Comparison of ENCODE assay signal across 8 cellular contexts in the genomic region with DNA sequence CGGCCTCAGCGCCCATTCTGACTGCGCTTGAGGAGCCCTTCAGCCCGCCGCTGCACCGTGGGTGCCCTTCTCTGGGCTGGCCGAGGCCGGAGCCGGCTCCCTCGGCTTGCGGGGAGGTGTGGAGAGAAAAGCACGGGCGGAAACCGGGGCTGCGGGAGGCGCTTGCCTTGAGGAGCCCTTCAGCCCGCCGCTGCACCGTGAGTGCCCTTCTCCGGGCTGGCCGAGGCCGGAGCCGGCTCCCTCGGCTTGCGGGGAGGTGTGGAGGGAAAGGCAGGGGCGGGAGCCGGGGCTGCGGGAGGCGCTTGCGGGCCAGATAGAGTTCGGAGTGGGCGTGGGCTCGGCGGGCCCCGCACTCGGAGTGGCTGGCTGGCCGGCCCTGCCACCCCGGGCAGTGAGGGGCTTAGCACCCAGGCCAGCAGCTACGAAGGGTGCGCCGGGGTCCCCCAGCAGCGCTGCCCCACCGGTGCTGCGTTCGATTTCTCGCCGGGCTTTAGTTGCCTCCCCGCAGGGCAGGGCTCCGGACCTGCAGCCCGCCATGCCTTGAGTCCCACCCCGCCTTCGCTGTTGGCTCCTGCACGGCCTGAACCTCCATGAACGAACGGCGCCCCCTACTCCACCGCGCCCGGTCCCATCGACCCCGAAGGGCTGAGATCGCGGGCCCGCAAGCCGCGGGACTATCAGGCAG. TPM values are rescaled to one million over a fixed set of nuclear protein-coding genes. Genes with fewer than 3 reads are reported as not detected.
DNase-seq lines count a peak whose midpoint lies in the region; ATAC-seq and TF ChIP-seq lines count a peak whose summit lies in the region.

No MANE protein-coding gene starts in this region.

- peak overlapping the region; percentile 36 for H3K4me3 ChIP-seq in mesodermal cell (ENCODE audit: extremely low read depth, insufficient read depth, low read length, poor library complexity, severe bottlenecking)
- peak overlapping the region; percentile 33 for H3K4me3 ChIP-seq in upper lobe of right lung

- H3K36me3 ChIP-seq in mesodermal cell (ENCODE audit: control insufficient read depth, insufficient read depth, low read length) (no peaks in the 10 kb centered on the region), upper lobe of right lung (no peaks in the 10 kb centered on the region)

- DNase-seq in Right ventricle myocardium inferior (ENCODE audit: missing footprints) (no peak), cardiac septum (ENCODE audit: low spot score) (no peak), erythroblast (lab: John Stamatoyannopoulos, UW) (peak; percentile 44 to 58), upper lobe of right lung (no peak), hepatic stellate cell (ENCODE audit: low spot score) (no peak), cerebellar nuclear complex (lab: John Stamatoyannopoulos, UW) (no peak)

- H3K27me3 ChIP-seq in upper lobe of right lung = peaks cover 17% of the 10 kb centered on the region

- peaks cover 4% of the 10 kb centered on the region for H3K4me1 ChIP-seq in mesodermal cell (ENCODE audit: control insufficient read depth, insufficient read depth, low read length, poor library complexity, severe bottlenecking)
- H3K4me1 ChIP-seq in upper lobe of right lung = no peaks in the 10 kb centered on the region

- H3K9me3 ChIP-seq in mesodermal cell (ENCODE audit: control insufficient read depth, low read length) (no peaks in the 10 kb centered on the region), upper lobe of right lung (no peaks in the 10 kb centered on the region)

- no peak for TF ChIP-seq POLR2A in erythroblast (IDR thresholded peaks at IDR 0.05; ENCODE audit: low read length)

- WGBS in mesodermal cell (ENCODE audit: insufficient coverage in 2 of 2), 2 experiments = 27 to 42% methylated on average over 51 to 55 of the region's 66 CpGs

- H3K27ac ChIP-seq in mesodermal cell (ENCODE audit: low read depth, low read length, severe bottlenecking) (no peak overlapping the region), upper lobe of right lung (no peak overlapping the region)

- intact Hi-C loops in Right ventricle myocardium inferior (cut with DNase I) (no loop called here), cardiac septum (cut with DNase I) (no loop called here), upper lobe of right lung (cut with DNase I) (no loop called here)

- ATAC-seq in Right ventricle myocardium inferior (peak; percentile 20), upper lobe of right lung (peak; percentile 48), GM18502 (IDR thresholded peaks at IDR 0.05; ENCODE audit: poor library complexity, unreplicated experiment) (no peak)

- TF ChIP-seq CTCF in upper lobe of right lung (IDR thresholded peaks at IDR 0.05) = no peak

RNA-seq across cellular contexts. Expression of gene MCUR1, which starts 45.7 kb away (rescaled TPM):
- 33.9 TPM for total RNA-seq in Right ventricle myocardium inferior
- 31.8 TPM for total RNA-seq in cardiac septum
- polyA plus RNA-seq in mesodermal cell (2013, experiment 1 of 2) = 25.6 TPM
- 32.1 TPM for polyA plus RNA-seq in mesodermal cell (2013, experiment 2 of 2)
- total RNA-seq in upper lobe of right lung = 35.0 TPM

Comparison
In these comparisons a context has a peak if more than half of its experiments do, and no peak if none do; other contexts are left out.
1. DNase-seq: peak in erythroblast (2 of 2); none in Right ventricle myocardium inferior (single experiment), cardiac septum (single experiment), upper lobe of right lung (single experiment), hepatic stellate cell (single experiment) and cerebellar nuclear complex (0 of 2).